8 cellular contexts compared by ENCODE assay signal in genomic region chr6:110815260-110816109, GRCh38.
DNase-seq lines count a peak whose midpoint lies in the region; ATAC-seq lines count a peak whose summit lies in the region.

CDK19 (minus strand) TSS chr6:110815469; CDS start chr6:110815136, 333 bp downstream.

- peak within 1 kb of the TSS; percentile 95 for H3K4me3 Mint-ChIP-seq in central memory CD8-positive, alpha-beta T cell

- H3K9me3 Mint-ChIP-seq in central memory CD8-positive, alpha-beta T cell: no peaks in the 10 kb centered on the region

- H3K36me3 Mint-ChIP-seq in central memory CD8-positive, alpha-beta T cell (ENCODE audit: insufficient read depth): peaks cover 12% of the 10 kb centered on the region

- peaks cover 25% of the 10 kb centered on the region for H3K4me1 Mint-ChIP-seq in central memory CD8-positive, alpha-beta T cell

- peak within 1 kb of the TSS; percentile 92 for H3K27ac Mint-ChIP-seq in central memory CD8-positive, alpha-beta T cell (ENCODE audit: low read depth)

- no peaks in the 10 kb centered on the region for H3K27me3 Mint-ChIP-seq in central memory CD8-positive, alpha-beta T cell

- ATAC-seq in GM19023 (IDR thresholded peaks at IDR 0.05; ENCODE audit: unreplicated experiment) (peak; percentile 82), HG03280 (IDR thresholded peaks at IDR 0.05; ENCODE audit: unreplicated experiment) (peak; percentile 75)
- ATAC-seq in central memory CD8-positive, alpha-beta T cell (replicated peaks; ENCODE audit: extremely low read depth, poor library complexity, severe bottlenecking): peak; percentile 85

- peak; percentile 96 for DNase-seq in AG08396 (ENCODE audit: low spot score)
- DNase-seq in NCI-H345 treated with DMSO at 0.1 percent for 48 hours (lab: John Stamatoyannopoulos, UW; ENCODE audit: unreplicated experiment): peak; percentile 98
- DNase-seq in activated CD4-positive, CD25-positive, alpha-beta regulatory T cell (lab: John Stamatoyannopoulos, UW): peak; percentile 91 to 97 (median 96)
- DNase-seq in central memory CD8-positive, alpha-beta T cell (ENCODE audit: low spot score in 2 of 2): peak; percentile 96 to 97
- DNase-seq in iris pigment epithelial cell (ENCODE audit: low read depth): peak; percentile 99
- DNase-seq in stimulated activated CD4-positive, alpha-beta T cell treated with anti-CD3 and anti-CD28 coated beads, Interleukin-12 subunit alpha, Interleukin-12 subunit beta, amount 100 ng/mL, for 24 hours (ENCODE audit: low read depth in 2 of 2): peak; percentile 95 to 96

Comparison
In these comparisons a context has a peak if more than half of its experiments do, and no peak if none do; other contexts are left out.
1. Peak in every context shown above with its lines: DNase-seq and ATAC-seq.